ENCODE assay signal across 8 cellular contexts in the genomic region with DNA sequence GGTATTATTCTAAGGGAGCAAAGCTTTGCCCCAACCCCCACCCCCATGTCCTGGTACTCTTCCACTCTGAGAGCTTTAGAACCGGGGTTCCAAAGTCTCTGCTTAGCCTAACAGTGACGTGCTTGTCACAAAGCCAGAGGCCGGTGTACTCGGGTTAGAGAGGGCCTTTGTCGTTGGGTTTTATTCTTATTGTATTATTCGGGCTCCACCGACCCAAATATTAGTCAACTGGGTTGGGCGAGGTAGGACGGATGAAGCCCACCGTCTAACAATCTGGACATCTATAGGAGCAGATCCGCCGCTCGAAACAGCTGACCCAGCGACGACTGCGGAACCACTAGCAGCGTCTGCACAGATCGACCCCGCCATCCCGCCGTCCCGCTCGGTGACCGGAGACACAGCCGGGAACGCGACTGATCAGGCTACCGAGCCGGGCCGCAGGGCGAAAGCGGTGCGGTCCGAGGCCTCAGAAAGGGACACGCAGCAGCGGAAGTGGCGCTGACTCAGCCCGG. TPM values are rescaled to one million over a fixed set of nuclear protein-coding genes. Genes with fewer than 3 reads are reported as not detected.
DNase-seq lines count a peak whose midpoint lies in the region; ATAC-seq and TF ChIP-seq lines count a peak whose summit lies in the region.
"Not testable (repeated sequence)": the region's sequence is repeated elsewhere in the genome, so short reads cannot be mapped to it uniquely, and the experiment has no call there.

No MANE protein-coding gene starts in this region.

- not testable (repeated sequence) for ATAC-seq in CD8-positive, alpha-beta T cell
- peak; percentile 12 for ATAC-seq in HCT116

- intact Hi-C loops in CD8-positive, alpha-beta T cell (cut with DNase I, micrococcal nuclease): loop anchor here (1.0 to 5.0 kb wide), 7 partner anchors 31 to 202 kb away; partner anchors contain the start of genes GINM1 (in 1 of the 2), KATNA1 (in 1 of the 2), LATS1 (in 1 of the 2) and LRP11 (in 1 of the 2)
- intact Hi-C loops in HCT116 (cut with micrococcal nuclease): not testable (repeated sequence)
- intact Hi-C loops in activated T-helper 1 cell treated with anti-CD3 and anti-CD28 coated beads, Interleukin-12 subunit alpha, Interleukin-12 subunit beta, Interleukin-2, Interleukin-4 antibody, amounts not matched to agents 30 ng/mL and 10 ng/mL and 1 ng/mL, durations not matched to agents 14 hours and 24 hours and 36 hours (cut with micrococcal nuclease): loop anchor here (1.0 to 5.0 kb wide), 4 partner anchors 101 to 1703 kb away; partner anchors contain the start of genes KATNA1, PPIL4 and RMND1

- TF ChIP-seq CTCF in CD8-positive, alpha-beta T cell (IDR thresholded peaks at IDR 0.05); HCT116 (IDR thresholded peaks at IDR 0.05 in 2 of 3, conservative IDR thresholded peaks at IDR 0.05 in 1 of 3; ENCODE audit: borderline replicate concordance in 1 of 3, insufficient read depth in 1 of 3, low read depth in 2 of 3, low read length in 2 of 3); MM.1S (IDR thresholded peaks at IDR 0.05; ENCODE audit: low read length); nephron progenitor cell (IDR thresholded peaks at IDR 0.05); suprapubic skin (IDR thresholded peaks at IDR 0.05): not testable (repeated sequence)

- H3K9me3 Mint-ChIP-seq in CD8-positive, alpha-beta T cell; activated T-helper 1 cell treated with anti-CD3 and anti-CD28 coated beads, Interleukin-12 subunit alpha, Interleukin-12 subunit beta, Interleukin-2, Interleukin-4 antibody, amounts not matched to agents 30 ng/mL and 10 ng/mL and 1 ng/mL, durations not matched to agents 14 hours and 24 hours and 36 hours; nephron progenitor cell: not testable (repeated sequence)

- H4K20me1 ChIP-seq in HCT116 (ENCODE audit: insufficient read depth); MM.1S (ENCODE audit: insufficient read depth, low read length): not testable (repeated sequence)

- not testable (repeated sequence) for H3K36me3 Mint-ChIP-seq in CD8-positive, alpha-beta T cell; activated T-helper 1 cell treated with anti-CD3 and anti-CD28 coated beads, Interleukin-12 subunit alpha, Interleukin-12 subunit beta, Interleukin-2, Interleukin-4 antibody, amounts not matched to agents 30 ng/mL and 10 ng/mL and 1 ng/mL, durations not matched to agents 14 hours and 24 hours and 36 hours (ENCODE audit: low read depth); nephron progenitor cell (ENCODE audit: low read depth)

- POLR2A ChIA-PET in CD8-positive, alpha-beta T cell (lab: Charles Lee): interaction anchor here (1.2 to 2.1 kb wide), 3 partner anchors 31 to 204 kb away, joined by 3 to 15 read pairs (median 4); partner anchors contain the start of genes GINM1, LATS1 and PPIL4
- POLR2A ChIA-PET in HCT116 (lab: Charles Lee): interaction anchor here (0.7 kb wide), 1 partner anchor 217 kb away, joined by 3 read pairs; no protein-coding TSS in a partner anchor

- not testable (repeated sequence) for H3K9me2 ChIP-seq in HCT116 (ENCODE audit: insufficient read depth); MM.1S (replicated peaks; ENCODE audit: insufficient read depth, low read length)

- not testable (repeated sequence) for H3K36me3 ChIP-seq in CD8-positive, alpha-beta T cell (ENCODE audit: insufficient read depth, low read length); HCT116 (ENCODE audit: control insufficient read depth in 1 of 2, insufficient read depth in 2 of 2, low read length in 2 of 2); MM.1S (replicated peaks; ENCODE audit: insufficient read depth, low read length); ectodermal cell (ENCODE audit: control insufficient read depth, insufficient read depth, low read length); suprapubic skin

- peak overlapping the region; percentile 90 for H3K27ac ChIP-seq in CD8-positive, alpha-beta T cell (ENCODE audit: low read depth, low read length)
- H3K27ac ChIP-seq in HCT116 (ENCODE audit: low read depth, low read length) (peak overlapping the region; percentile 94), ectodermal cell (ENCODE audit: insufficient read depth, low read depth, low read length, poor library complexity, severe bottlenecking) (peak overlapping the region; percentile 57), suprapubic skin (peak overlapping the region; percentile 94)
- H3K27ac ChIP-seq in MM.1S (ENCODE audit: low read length): not testable (repeated sequence)

- RAD21 ChIA-PET in HCT116 (lab: Charles Lee; ENCODE audit: low non-redundant PET in 1 of 2, low total read pairs in 2 of 2, uncharacterized antibody in 2 of 2, unreplicated experiment in 2 of 2): interaction anchor here in 1 of 2 experiments (0.7 kb wide), 1 partner anchor 47 kb away, joined by 3 read pairs; no protein-coding TSS in a partner anchor

- peak overlapping the region; percentile 96 for H3K4me3 ChIP-seq in CD8-positive, alpha-beta T cell (ENCODE audit: low read depth, low read length)
- H3K4me3 ChIP-seq in HCT116 (replicated peaks in 1 of 2; ENCODE audit: low read depth in 1 of 2, low read length in 2 of 2) (peak overlapping the region; percentile 85 to 99), MM.1S (ENCODE audit: low read length) (peak overlapping the region; percentile 79; the same call in 1 of the 2 replicates), ectodermal cell (ENCODE audit: insufficient read depth, low read depth, low read length) (peak overlapping the region; percentile 97), iPS-11a (ENCODE audit: low read depth, low read length) (peak overlapping the region; percentile 93), suprapubic skin (peak overlapping the region; percentile 76)

- H3K27ac Mint-ChIP-seq in CD8-positive, alpha-beta T cell: peak overlapping the region; percentile 90
- peak overlapping the region; percentile 87 for H3K27ac Mint-ChIP-seq in activated T-helper 1 cell treated with anti-CD3 and anti-CD28 coated beads, Interleukin-12 subunit alpha, Interleukin-12 subunit beta, Interleukin-2, Interleukin-4 antibody, amounts not matched to agents 30 ng/mL and 10 ng/mL and 1 ng/mL, durations not matched to agents 14 hours and 24 hours and 36 hours
- not testable (repeated sequence) for H3K27ac Mint-ChIP-seq in nephron progenitor cell

- peak overlapping the region; percentile 91 for H3K4me2 ChIP-seq in HCT116 (ENCODE audit: low read length)
- not testable (repeated sequence) for H3K4me2 ChIP-seq in MM.1S (ENCODE audit: low read depth, low read length)

- H3K79me2 ChIP-seq in HCT116 (ENCODE audit: insufficient read depth, low read length) (peaks cover 67% of the 10 kb centered on the region), MM.1S (ENCODE audit: low read length) (peaks cover 55% of the 10 kb centered on the region)

- WGBS in ectodermal cell, 2 experiments: 0 to 1% methylated on average over 25 of the region's 38 CpGs
- no CpG with 5 or more reads among the region's 38 CpGs for WGBS in suprapubic skin

- BruUV-seq in HCT116 (replicated peaks; lab: Mats Ljungman, UMichigan): TSS peak; percentile 26

- not testable (repeated sequence) for DNase-seq in CD8-positive, alpha-beta T cell; HCT116 (ENCODE audit: low read depth, low spot score); MM.1S; activated T-helper 1 cell treated with anti-CD3 and anti-CD28 coated beads, Interleukin-12 subunit alpha, Interleukin-12 subunit beta, Interleukin-2, Interleukin-4 antibody, amounts not matched to agents 30 ng/mL and 10 ng/mL and 1 ng/mL, durations not matched to agents 14 hours and 24 hours and 36 hours (ENCODE audit: low spot score); nephron progenitor cell; suprapubic skin (ENCODE audit: low spot score in 2 of 2)

- CTCF ChIA-PET in CD8-positive, alpha-beta T cell (lab: Charles Lee): interaction anchor here (1.8 kb wide), 1 partner anchor 8 kb away, joined by 5 read pairs; no protein-coding TSS in a partner anchor
- CTCF ChIA-PET in HCT116 (lab: Charles Lee): not testable (repeated sequence)

- H3K9me3 ChIP-seq in CD8-positive, alpha-beta T cell (ENCODE audit: low read length); HCT116 (ENCODE audit: control insufficient read depth in 1 of 2, insufficient read depth in 1 of 2, low read depth in 1 of 2, low read length in 2 of 2); MM.1S (replicated peaks; ENCODE audit: insufficient read depth, low read length); ectodermal cell (ENCODE audit: control insufficient read depth, low read length); suprapubic skin: not testable (repeated sequence)

- H3K4me1 ChIP-seq in CD8-positive, alpha-beta T cell (ENCODE audit: insufficient read depth, low read length): peaks cover 31% of the 10 kb centered on the region
- H3K4me1 ChIP-seq in HCT116 (ENCODE audit: control insufficient read depth in 1 of 2, insufficient read depth in 2 of 2, low read length in 2 of 2) (peaks cover 17 to 28% of the 10 kb centered on the region in 2 experiments), suprapubic skin (peaks cover 45% of the 10 kb centered on the region)
- not testable (repeated sequence) for H3K4me1 ChIP-seq in MM.1S (ENCODE audit: low read length); ectodermal cell (ENCODE audit: control insufficient read depth, insufficient read depth, low read length)

- TF ChIP-seq RAD21 in HCT116 (IDR thresholded peaks at IDR 0.05; ENCODE audit: low read depth): not testable (repeated sequence)

- not testable (repeated sequence) for H3K27me3 Mint-ChIP-seq in CD8-positive, alpha-beta T cell (ENCODE audit: low read depth); activated T-helper 1 cell treated with anti-CD3 and anti-CD28 coated beads, Interleukin-12 subunit alpha, Interleukin-12 subunit beta, Interleukin-2, Interleukin-4 antibody, amounts not matched to agents 30 ng/mL and 10 ng/mL and 1 ng/mL, durations not matched to agents 14 hours and 24 hours and 36 hours (ENCODE audit: insufficient read depth); nephron progenitor cell (ENCODE audit: low read depth, poor library complexity)

- not testable (repeated sequence) for H3K27me3 ChIP-seq in CD8-positive, alpha-beta T cell (ENCODE audit: insufficient read depth, low read length); HCT116 (ENCODE audit: insufficient read depth, low read length); MM.1S (replicated peaks; ENCODE audit: insufficient read depth, low read length); ectodermal cell (ENCODE audit: control insufficient read depth, insufficient read depth, low read length, poor library complexity, severe bottlenecking); suprapubic skin

- not testable (repeated sequence) for TF ChIP-seq POLR2A in HCT116 (IDR thresholded peaks at IDR 0.05; ENCODE audit: borderline replicate concordance, extremely low read depth, insufficient read depth, insufficient read length); suprapubic skin (IDR thresholded peaks at IDR 0.05)

- not testable (repeated sequence) for H2AFZ ChIP-seq in HCT116 (ENCODE audit: low read depth, low read length, poor library complexity, severe bottlenecking); MM.1S (ENCODE audit: low read length)

- peak overlapping the region; percentile 98 for H3K9ac ChIP-seq in HCT116 (ENCODE audit: low read length)
- H3K9ac ChIP-seq in MM.1S (ENCODE audit: low read length): not testable (repeated sequence)

- H3K4me1 Mint-ChIP-seq in CD8-positive, alpha-beta T cell (ENCODE audit: low read depth): peaks cover 42% of the 10 kb centered on the region
- peaks cover 31% of the 10 kb centered on the region for H3K4me1 Mint-ChIP-seq in activated T-helper 1 cell treated with anti-CD3 and anti-CD28 coated beads, Interleukin-12 subunit alpha, Interleukin-12 subunit beta, Interleukin-2, Interleukin-4 antibody, amounts not matched to agents 30 ng/mL and 10 ng/mL and 1 ng/mL, durations not matched to agents 14 hours and 24 hours and 36 hours (ENCODE audit: low read depth)
- H3K4me1 Mint-ChIP-seq in nephron progenitor cell: peaks cover 27% of the 10 kb centered on the region

- peak overlapping the region; percentile 88 for H3K4me3 Mint-ChIP-seq in CD8-positive, alpha-beta T cell
- peak overlapping the region; percentile 87 for H3K4me3 Mint-ChIP-seq in activated T-helper 1 cell treated with anti-CD3 and anti-CD28 coated beads, Interleukin-12 subunit alpha, Interleukin-12 subunit beta, Interleukin-2, Interleukin-4 antibody, amounts not matched to agents 30 ng/mL and 10 ng/mL and 1 ng/mL, durations not matched to agents 14 hours and 24 hours and 36 hours
- peak overlapping the region; percentile 91 for H3K4me3 Mint-ChIP-seq in nephron progenitor cell

- H3F3A ChIP-seq in MM.1S (ENCODE audit: insufficient read depth, low read length): not testable (repeated sequence)

- TF ChIP-seq EP300 in suprapubic skin (IDR thresholded peaks at IDR 0.05): not testable (repeated sequence)

RNA-seq across cellular contexts. Expression of gene PCMT1, which starts 0.4 kb away (rescaled TPM):
- total RNA-seq in CD8-positive, alpha-beta T cell: 10 to 100 TPM; 14.7 to 17.3 TPM
- total RNA-seq in HCT116 (2021; ENCODE audit: unreplicated experiment): 86.9 TPM
- polyA plus RNA-seq in HCT116 (2012): 60.2 and 87.0 TPM in 2 replicates
- 88.8 and 92.3 TPM in 2 replicates for total RNA-seq in activated T-helper 1 cell treated with anti-CD3 and anti-CD28 coated beads, Interleukin-12 subunit alpha, Interleukin-12 subunit beta, Interleukin-2, Interleukin-4 antibody, amounts not matched to agents 30 ng/mL and 10 ng/mL and 1 ng/mL, durations not matched to agents 14 hours and 24 hours and 36 hours
- 91.9 TPM for polyA plus RNA-seq in ectodermal cell (2013, experiment 1 of 4)
- 91.0 TPM for polyA plus RNA-seq in ectodermal cell (2013, experiment 2 of 4)
- 89.8 TPM for polyA plus RNA-seq in ectodermal cell (2013, experiment 3 of 4)
- 97.9 TPM for polyA plus RNA-seq in ectodermal cell (2013, experiment 4 of 4)
- total RNA-seq in suprapubic skin: 10 to 100 TPM; 57.4 to 67.6 (median 66.6) TPM

RNA-seq across cellular contexts. Expression of gene NUP43, which starts 2.8 kb away (rescaled TPM):
- total RNA-seq in CD8-positive, alpha-beta T cell: 10 to 100 TPM in 1 of 2 experiments, 1 to 10 TPM in 1; 9.7 to 10.3 TPM
- total RNA-seq in HCT116 (2021; ENCODE audit: unreplicated experiment) (51.0 TPM), suprapubic skin (10 to 100 TPM; 21.0 to 31.3 (median 22.3) TPM)
- polyA plus RNA-seq in HCT116 (2012): 13.7 and 24.8 TPM in 2 replicates
- 81.3 and 90.5 TPM in 2 replicates for total RNA-seq in activated T-helper 1 cell treated with anti-CD3 and anti-CD28 coated beads, Interleukin-12 subunit alpha, Interleukin-12 subunit beta, Interleukin-2, Interleukin-4 antibody, amounts not matched to agents 30 ng/mL and 10 ng/mL and 1 ng/mL, durations not matched to agents 14 hours and 24 hours and 36 hours
- polyA plus RNA-seq in ectodermal cell (2013, experiment 1 of 4): 50.9 TPM
- 57.4 TPM for polyA plus RNA-seq in ectodermal cell (2013, experiment 2 of 4)
- polyA plus RNA-seq in ectodermal cell (2013, experiment 3 of 4): 37.2 TPM
- 39.6 TPM for polyA plus RNA-seq in ectodermal cell (2013, experiment 4 of 4)

RNA-seq across cellular contexts. Expression of gene LATS1, which starts 31.2 kb away (rescaled TPM):
- total RNA-seq in CD8-positive, alpha-beta T cell: 10 to 100 TPM; 37.2 to 39.1 TPM
- total RNA-seq in HCT116 (2021; ENCODE audit: unreplicated experiment) (21.6 TPM), suprapubic skin (10 to 100 TPM; 31.2 to 55.0 (median 44.4) TPM)
- 6.9 and 7.1 TPM in 2 replicates for polyA plus RNA-seq in HCT116 (2012)
- 33.1 and 34.0 TPM in 2 replicates for total RNA-seq in activated T-helper 1 cell treated with anti-CD3 and anti-CD28 coated beads, Interleukin-12 subunit alpha, Interleukin-12 subunit beta, Interleukin-2, Interleukin-4 antibody, amounts not matched to agents 30 ng/mL and 10 ng/mL and 1 ng/mL, durations not matched to agents 14 hours and 24 hours and 36 hours
- 20.6 TPM for polyA plus RNA-seq in ectodermal cell (2013, experiment 1 of 4)
- 22.0 TPM for polyA plus RNA-seq in ectodermal cell (2013, experiment 2 of 4)
- 19.4 TPM for polyA plus RNA-seq in ectodermal cell (2013, experiment 3 of 4)
- 20.7 TPM for polyA plus RNA-seq in ectodermal cell (2013, experiment 4 of 4)
